ENCODE assay signal across 13 cellular contexts in genomic region chr5:57302643-57303042, GRCh38.
A peak's percentile ranks its signal among the peaks of the same experiment; 100 is the strongest.
DNase-seq lines count a peak whose midpoint lies in the region; ATAC-seq lines count a peak whose summit lies in the region.
"Had no signal": no experiment of that assay in that cellular context is flagged by ENCODE, and none has a peak within 500 bp of the region (broad histone marks: within the 10 kb centered on the region; RNA-seq: fewer than 3 reads in every experiment).

No MANE protein-coding gene starts in this region.

- H3K79me2 ChIP-seq in GM23248 (ENCODE audit: insufficient read depth) = no peaks in the 10 kb centered on the region

- no peaks in the 10 kb centered on the region for H3K27me3 ChIP-seq in GM23248 (replicated peaks; ENCODE audit: insufficient read depth)
- H3K27me3 ChIP-seq: esophagus muscularis mucosa had no signal

- no peak overlapping the region for H3K9ac ChIP-seq in GM23248

- no peaks in the 10 kb centered on the region for H3K9me2 ChIP-seq in GM23248 (ENCODE audit: insufficient read depth)

- peaks cover 14% of the 10 kb centered on the region for H3K4me1 ChIP-seq in GM23248 (ENCODE audit: insufficient read depth)

- H3K27ac ChIP-seq in GM23248 (no peak overlapping the region), substantia nigra (ENCODE audit: low read depth, low read length, poor library complexity, severe bottlenecking) (no peak overlapping the region)
- H3K27ac ChIP-seq: esophagus muscularis mucosa, thoracic aorta had no signal

- no peak overlapping the region for H3K4me3 ChIP-seq in GM23248
- H3K4me3 ChIP-seq: esophagus muscularis mucosa, thoracic aorta had no signal

- H4K20me1 ChIP-seq in GM23248 (ENCODE audit: insufficient read depth) = no peaks in the 10 kb centered on the region

- H3K9me3 ChIP-seq in GM23248 (ENCODE audit: low read depth) = no peaks in the 10 kb centered on the region
- H3K9me3 ChIP-seq: thoracic aorta had no signal

- peak; percentile 58 for DNase-seq in Daoy (ENCODE audit: low read depth)
- peak; percentile 47 for DNase-seq in GM23248
- DNase-seq in activated T-cell treated with anti-CD3 and anti-CD28 coated beads, Interleukin-2, amount 50 U/mL, for 48 hours = peak; percentile 29 to 37
- DNase-seq in hepatic stellate cell (ENCODE audit: low spot score) = peak; percentile 4
- DNase-seq in substantia nigra (lab: John Stamatoyannopoulos, UW) = no peak
- DNase-seq in NOMO-1 treated with DMSO at 0.1 percent for 48 hours (lab: John Stamatoyannopoulos, UW; ENCODE audit: unreplicated experiment) = no peak
- DNase-seq in AG08396 (ENCODE audit: low spot score) = no peak
- DNase-seq: activated naive CD4-positive, alpha-beta T cell; cortex of kidney; NCI-H1092 treated with DMSO at 0.1 percent for 48 hours had no signal

- H3F3A ChIP-seq in GM23248 (ENCODE audit: insufficient read depth) = peaks cover 4% of the 10 kb centered on the region; the same call in 1 of the 2 replicates

- H3K4me2 ChIP-seq in GM23248 (ENCODE audit: unreplicated experiment) = no peak overlapping the region

- in situ Hi-C loops in GM23248 (cut with MboI) = loop anchor here (10.0 to 25.0 kb wide), 2 partner anchors 182 to 585 kb away; partner anchors contain the start of gene ACTBL2

- no peak overlapping the region for H2AFZ ChIP-seq in GM23248

- ATAC-seq in GM21423 (IDR thresholded peaks at IDR 0.05; ENCODE audit: unreplicated experiment) = no peak

- no peaks in the 10 kb centered on the region for H3K36me3 ChIP-seq in GM23248 (ENCODE audit: low read depth)
- H3K36me3 ChIP-seq: esophagus muscularis mucosa, thoracic aorta had no signal

Comparison
In these comparisons a context has a peak if more than half of its experiments do, and no peak if none do; other contexts are left out.
1. DNase-seq: peak in Daoy (single experiment), GM23248 (single experiment), activated T-cell treated with anti-CD3 and anti-CD28 coated beads, Interleukin-2, amount 50 U/mL, for 48 hours (2 of 2) and hepatic stellate cell (single experiment); none in substantia nigra (0 of 49), NOMO-1 treated with DMSO at 0.1 percent for 48 hours (single experiment) and AG08396 (single experiment).